Comparison of ENCODE assay signal across 1 cellular context in the genomic region with DNA sequence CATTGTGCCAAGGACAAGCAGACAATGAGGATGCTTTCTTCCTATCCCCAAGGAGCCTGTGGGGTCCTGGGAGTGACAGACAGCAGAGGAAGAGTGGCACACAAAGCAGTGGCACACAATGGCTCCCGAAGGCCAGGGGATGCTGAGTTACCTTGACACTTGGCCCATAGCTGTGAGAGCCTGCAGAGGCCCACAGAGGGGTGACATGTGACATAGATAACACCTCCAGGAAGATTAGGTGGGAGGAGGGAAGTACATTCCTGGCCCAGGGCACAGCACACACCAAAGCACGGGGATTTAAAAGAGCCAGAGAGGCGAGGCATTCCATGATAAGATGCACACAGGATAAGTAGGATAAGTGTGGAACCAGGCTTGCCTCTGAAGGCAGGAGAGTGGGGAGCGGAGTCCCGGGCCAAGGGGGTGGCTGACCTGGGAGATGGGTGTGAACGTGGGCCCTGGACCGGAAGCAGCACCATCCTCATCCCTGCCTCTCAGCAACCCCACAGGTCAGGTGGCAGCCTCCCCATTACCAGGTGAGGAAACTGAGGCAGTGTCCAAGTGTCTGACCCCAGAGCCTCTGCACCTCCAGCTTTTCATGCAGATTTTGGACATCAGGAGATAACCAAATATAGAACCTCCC.
TF ChIP-seq lines count a peak whose summit lies in the region.

No MANE protein-coding gene starts in this region.

TF ChIP-seq in WTC11, 78 proteins besides CTCF, POLR2A, EP300 and RAD21 (continued from another document):
- TF ChIP-seq, protein P1, sequence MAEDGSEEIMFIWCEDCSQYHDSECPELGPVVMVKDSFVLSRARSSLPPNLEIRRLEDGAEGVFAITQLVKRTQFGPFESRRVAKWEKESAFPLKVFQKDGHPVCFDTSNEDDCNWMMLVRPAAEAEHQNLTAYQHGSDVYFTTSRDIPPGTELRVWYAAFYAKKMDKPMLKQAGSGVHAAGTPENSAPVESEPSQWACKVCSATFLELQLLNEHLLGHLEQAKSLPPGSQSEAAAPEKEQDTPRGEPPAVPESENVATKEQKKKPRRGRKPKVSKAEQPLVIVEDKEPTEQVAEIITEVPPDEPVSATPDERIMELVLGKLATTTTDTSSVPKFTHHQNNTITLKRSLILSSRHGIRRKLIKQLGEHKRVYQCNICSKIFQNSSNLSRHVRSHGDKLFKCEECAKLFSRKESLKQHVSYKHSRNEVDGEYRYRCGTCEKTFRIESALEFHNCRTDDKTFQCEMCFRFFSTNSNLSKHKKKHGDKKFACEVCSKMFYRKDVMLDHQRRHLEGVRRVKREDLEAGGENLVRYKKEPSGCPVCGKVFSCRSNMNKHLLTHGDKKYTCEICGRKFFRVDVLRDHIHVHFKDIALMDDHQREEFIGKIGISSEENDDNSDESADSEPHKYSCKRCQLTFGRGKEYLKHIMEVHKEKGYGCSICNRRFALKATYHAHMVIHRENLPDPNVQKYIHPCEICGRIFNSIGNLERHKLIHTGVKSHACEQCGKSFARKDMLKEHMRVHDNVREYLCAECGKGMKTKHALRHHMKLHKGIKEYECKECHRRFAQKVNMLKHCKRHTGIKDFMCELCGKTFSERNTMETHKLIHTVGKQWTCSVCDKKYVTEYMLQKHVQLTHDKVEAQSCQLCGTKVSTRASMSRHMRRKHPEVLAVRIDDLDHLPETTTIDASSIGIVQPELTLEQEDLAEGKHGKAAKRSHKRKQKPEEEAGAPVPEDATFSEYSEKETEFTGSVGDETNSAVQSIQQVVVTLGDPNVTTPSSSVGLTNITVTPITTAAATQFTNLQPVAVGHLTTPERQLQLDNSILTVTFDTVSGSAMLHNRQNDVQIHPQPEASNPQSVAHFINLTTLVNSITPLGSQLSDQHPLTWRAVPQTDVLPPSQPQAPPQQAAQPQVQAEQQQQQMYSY (CRISPR knock-in tag; IDR thresholded peaks at IDR 0.05): no peak
- no peak for TF ChIP-seq TEAD1 (CRISPR knock-in tag; IDR thresholded peaks at IDR 0.05)
- TF ChIP-seq ATF1 (CRISPR knock-in tag; IDR thresholded peaks at IDR 0.05): no peak
- TF ChIP-seq ZNF423 (CRISPR knock-in tag; IDR thresholded peaks at IDR 0.05): no peak
- no peak for TF ChIP-seq ZNF263 (CRISPR knock-in tag; IDR thresholded peaks at IDR 0.05; ENCODE audit: low read depth)
- TF ChIP-seq SMAD4 (CRISPR knock-in tag; IDR thresholded peaks at IDR 0.05): no peak
- TF ChIP-seq HMGA2 (CRISPR knock-in tag; IDR thresholded peaks at IDR 0.05): no peak
- TF ChIP-seq, protein P2, sequence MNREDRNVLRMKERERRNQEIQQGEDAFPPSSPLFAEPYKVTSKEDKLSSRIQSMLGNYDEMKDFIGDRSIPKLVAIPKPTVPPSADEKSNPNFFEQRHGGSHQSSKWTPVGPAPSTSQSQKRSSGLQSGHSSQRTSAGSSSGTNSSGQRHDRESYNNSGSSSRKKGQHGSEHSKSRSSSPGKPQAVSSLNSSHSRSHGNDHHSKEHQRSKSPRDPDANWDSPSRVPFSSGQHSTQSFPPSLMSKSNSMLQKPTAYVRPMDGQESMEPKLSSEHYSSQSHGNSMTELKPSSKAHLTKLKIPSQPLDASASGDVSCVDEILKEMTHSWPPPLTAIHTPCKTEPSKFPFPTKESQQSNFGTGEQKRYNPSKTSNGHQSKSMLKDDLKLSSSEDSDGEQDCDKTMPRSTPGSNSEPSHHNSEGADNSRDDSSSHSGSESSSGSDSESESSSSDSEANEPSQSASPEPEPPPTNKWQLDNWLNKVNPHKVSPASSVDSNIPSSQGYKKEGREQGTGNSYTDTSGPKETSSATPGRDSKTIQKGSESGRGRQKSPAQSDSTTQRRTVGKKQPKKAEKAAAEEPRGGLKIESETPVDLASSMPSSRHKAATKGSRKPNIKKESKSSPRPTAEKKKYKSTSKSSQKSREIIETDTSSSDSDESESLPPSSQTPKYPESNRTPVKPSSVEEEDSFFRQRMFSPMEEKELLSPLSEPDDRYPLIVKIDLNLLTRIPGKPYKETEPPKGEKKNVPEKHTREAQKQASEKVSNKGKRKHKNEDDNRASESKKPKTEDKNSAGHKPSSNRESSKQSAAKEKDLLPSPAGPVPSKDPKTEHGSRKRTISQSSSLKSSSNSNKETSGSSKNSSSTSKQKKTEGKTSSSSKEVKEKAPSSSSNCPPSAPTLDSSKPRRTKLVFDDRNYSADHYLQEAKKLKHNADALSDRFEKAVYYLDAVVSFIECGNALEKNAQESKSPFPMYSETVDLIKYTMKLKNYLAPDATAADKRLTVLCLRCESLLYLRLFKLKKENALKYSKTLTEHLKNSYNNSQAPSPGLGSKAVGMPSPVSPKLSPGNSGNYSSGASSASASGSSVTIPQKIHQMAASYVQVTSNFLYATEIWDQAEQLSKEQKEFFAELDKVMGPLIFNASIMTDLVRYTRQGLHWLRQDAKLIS (CRISPR knock-in tag; IDR thresholded peaks at IDR 0.05; ENCODE audit: borderline replicate concordance): no peak
- no peak for TF ChIP-seq GRHL2 (CRISPR knock-in tag; IDR thresholded peaks at IDR 0.05; ENCODE audit: insufficient replicate concordance, severe bottlenecking)
- no peak for TF ChIP-seq ESRRA (CRISPR knock-in tag; IDR thresholded peaks at IDR 0.05; ENCODE audit: borderline replicate concordance)
- TF ChIP-seq NR2C2 (CRISPR knock-in tag; IDR thresholded peaks at IDR 0.05): no peak
- TF ChIP-seq, protein P3, sequence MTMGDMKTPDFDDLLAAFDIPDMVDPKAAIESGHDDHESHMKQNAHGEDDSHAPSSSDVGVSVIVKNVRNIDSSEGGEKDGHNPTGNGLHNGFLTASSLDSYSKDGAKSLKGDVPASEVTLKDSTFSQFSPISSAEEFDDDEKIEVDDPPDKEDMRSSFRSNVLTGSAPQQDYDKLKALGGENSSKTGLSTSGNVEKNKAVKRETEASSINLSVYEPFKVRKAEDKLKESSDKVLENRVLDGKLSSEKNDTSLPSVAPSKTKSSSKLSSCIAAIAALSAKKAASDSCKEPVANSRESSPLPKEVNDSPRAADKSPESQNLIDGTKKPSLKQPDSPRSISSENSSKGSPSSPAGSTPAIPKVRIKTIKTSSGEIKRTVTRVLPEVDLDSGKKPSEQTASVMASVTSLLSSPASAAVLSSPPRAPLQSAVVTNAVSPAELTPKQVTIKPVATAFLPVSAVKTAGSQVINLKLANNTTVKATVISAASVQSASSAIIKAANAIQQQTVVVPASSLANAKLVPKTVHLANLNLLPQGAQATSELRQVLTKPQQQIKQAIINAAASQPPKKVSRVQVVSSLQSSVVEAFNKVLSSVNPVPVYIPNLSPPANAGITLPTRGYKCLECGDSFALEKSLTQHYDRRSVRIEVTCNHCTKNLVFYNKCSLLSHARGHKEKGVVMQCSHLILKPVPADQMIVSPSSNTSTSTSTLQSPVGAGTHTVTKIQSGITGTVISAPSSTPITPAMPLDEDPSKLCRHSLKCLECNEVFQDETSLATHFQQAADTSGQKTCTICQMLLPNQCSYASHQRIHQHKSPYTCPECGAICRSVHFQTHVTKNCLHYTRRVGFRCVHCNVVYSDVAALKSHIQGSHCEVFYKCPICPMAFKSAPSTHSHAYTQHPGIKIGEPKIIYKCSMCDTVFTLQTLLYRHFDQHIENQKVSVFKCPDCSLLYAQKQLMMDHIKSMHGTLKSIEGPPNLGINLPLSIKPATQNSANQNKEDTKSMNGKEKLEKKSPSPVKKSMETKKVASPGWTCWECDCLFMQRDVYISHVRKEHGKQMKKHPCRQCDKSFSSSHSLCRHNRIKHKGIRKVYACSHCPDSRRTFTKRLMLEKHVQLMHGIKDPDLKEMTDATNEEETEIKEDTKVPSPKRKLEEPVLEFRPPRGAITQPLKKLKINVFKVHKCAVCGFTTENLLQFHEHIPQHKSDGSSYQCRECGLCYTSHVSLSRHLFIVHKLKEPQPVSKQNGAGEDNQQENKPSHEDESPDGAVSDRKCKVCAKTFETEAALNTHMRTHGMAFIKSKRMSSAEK (CRISPR knock-in tag; IDR thresholded peaks at IDR 0.05; ENCODE audit: borderline replicate concordance): no peak
TF ChIP-seq in WTC11: peak in this region for 0.
